In genomic region chr6:3325210-3325609, GRCh38 we compare ENCODE assay signal across 11 cellular contexts.
DNase-seq lines count a peak whose midpoint lies in the region; ATAC-seq and TF ChIP-seq lines count a peak whose summit lies in the region.
"Had no signal": no experiment of that assay in that cellular context is flagged by ENCODE, and none has a peak within 500 bp of the region (broad histone marks: within the 10 kb centered on the region; RNA-seq: fewer than 3 reads in every experiment).

No MANE protein-coding gene starts in this region.

- TF ChIP-seq EP300 in stomach (IDR thresholded peaks at IDR 0.05), result no peak

- intact Hi-C loops in stomach (cut with DNase I; ENCODE audit: low total_unique reads), result no loop called here

- no peak for TF ChIP-seq POLR2A in stomach (IDR thresholded peaks at IDR 0.05)

- no peaks in the 10 kb centered on the region for H3K9me3 ChIP-seq in stomach

- H3K4me1 Mint-ChIP-seq in activated T-helper 17 cell treated with anti-CD3 and anti-CD28 coated beads, Interleukin-2, amount 50 U/mL, for 72 hours, result peaks cover 11% of the 10 kb centered on the region
- H3K4me1 Mint-ChIP-seq in activated T-cell treated with anti-CD3 and anti-CD28 coated beads, Interleukin-2, amount 50 U/mL, for 72 hours (ENCODE audit: low read depth), result peaks cover 16% of the 10 kb centered on the region

- no peaks in the 10 kb centered on the region for H3K9me3 Mint-ChIP-seq in activated T-helper 17 cell treated with anti-CD3 and anti-CD28 coated beads, Interleukin-2, amount 50 U/mL, for 72 hours
- H3K9me3 Mint-ChIP-seq in activated T-cell treated with anti-CD3 and anti-CD28 coated beads, Interleukin-2, amount 50 U/mL, for 72 hours, result no peaks in the 10 kb centered on the region

- H3K4me3 Mint-ChIP-seq in activated T-helper 17 cell treated with anti-CD3 and anti-CD28 coated beads, Interleukin-2, amount 50 U/mL, for 72 hours, result no peak overlapping the region
- no peak overlapping the region for H3K4me3 Mint-ChIP-seq in activated T-cell treated with anti-CD3 and anti-CD28 coated beads, Interleukin-2, amount 50 U/mL, for 72 hours

- peak overlapping the region; percentile 69 for H3K27ac Mint-ChIP-seq in activated T-helper 17 cell treated with anti-CD3 and anti-CD28 coated beads, Interleukin-2, amount 50 U/mL, for 72 hours
- no peak overlapping the region for H3K27ac Mint-ChIP-seq in activated T-cell treated with anti-CD3 and anti-CD28 coated beads, Interleukin-2, amount 50 U/mL, for 72 hours

- peak overlapping the region in 3 of 5 donors; percentile 13 to 47 (median 34) for H3K27ac ChIP-seq in stomach

- H3K36me3 Mint-ChIP-seq in activated T-helper 17 cell treated with anti-CD3 and anti-CD28 coated beads, Interleukin-2, amount 50 U/mL, for 72 hours (ENCODE audit: low read depth), result no peaks in the 10 kb centered on the region
- H3K36me3 Mint-ChIP-seq in activated T-cell treated with anti-CD3 and anti-CD28 coated beads, Interleukin-2, amount 50 U/mL, for 72 hours (ENCODE audit: insufficient read depth in 2 of 2), result no peaks in the 10 kb centered on the region

- H3K4me3 ChIP-seq in stomach, result no peak overlapping the region

- no peaks in the 10 kb centered on the region for H3K27me3 ChIP-seq in stomach

- peaks cover 0 to 8% (median 0%) of the 10 kb centered on the region in 4 donors for H3K36me3 ChIP-seq in stomach

- H3K27me3 Mint-ChIP-seq in activated T-helper 17 cell treated with anti-CD3 and anti-CD28 coated beads, Interleukin-2, amount 50 U/mL, for 72 hours, result no peaks in the 10 kb centered on the region
- no peaks in the 10 kb centered on the region for H3K27me3 Mint-ChIP-seq in activated T-cell treated with anti-CD3 and anti-CD28 coated beads, Interleukin-2, amount 50 U/mL, for 72 hours (ENCODE audit: low read depth)

- TF ChIP-seq CTCF in stomach (IDR thresholded peaks at IDR 0.05), result no peak

- H3K4me1 ChIP-seq in stomach, result peaks cover 12 to 47% (median 31%) of the 10 kb centered on the region in 4 donors

- no peak for ATAC-seq in activated T-helper 17 cell treated with anti-CD3 and anti-CD28 coated beads, Interleukin-2, amount 50 U/mL, for 72 hours (replicated peaks)
- ATAC-seq in HG02885 (IDR thresholded peaks at IDR 0.05; ENCODE audit: poor library complexity, unreplicated experiment), result no peak
- ATAC-seq in activated T-cell treated with anti-CD3 and anti-CD28 coated beads, Interleukin-2, amount 50 U/mL, for 72 hours (replicated peaks in 1 of 2), result no peak

- DNase-seq in NCI-H1694 (lab: John Stamatoyannopoulos, UW) (peak; percentile 65), foreskin melanocyte (peak; percentile 51), stomach (no peak)
- DNase-seq in stimulated activated naive CD4-positive, alpha-beta T cell treated with Interleukin-2 at 50 U/mL for 16 hours (lab: John Stamatoyannopoulos, UW), result no peak
- DNase-seq in activated T-cell treated with anti-CD3 and anti-CD28 coated beads, Interleukin-2, amount 50 U/mL, for 72 hours, result no peak
- DNase-seq: activated CD8-positive, alpha-beta memory T cell treated with anti-CD3 and anti-CD28 coated beads, Interleukin-2, amount 50 U/mL, for 4 hours; effector CD4-positive, alpha-beta T cell; SIG-M5; stimulated activated CD4-positive, alpha-beta T cell treated with anti-CD3 and anti-CD28 coated beads, Interleukin-4, amount 100 ng/mL, for 1 hour had no signal

Comparison
In these comparisons a context has a peak if more than half of its experiments do, and no peak if none do; other contexts are left out.
1. DNase-seq: peak in NCI-H1694 (single experiment) and foreskin melanocyte (single experiment); none in stomach (single experiment), stimulated activated naive CD4-positive, alpha-beta T cell treated with Interleukin-2 at 50 U/mL for 16 hours (single experiment) and activated T-cell treated with anti-CD3 and anti-CD28 coated beads, Interleukin-2, amount 50 U/mL, for 72 hours (0 of 2).